ENCODE assay signal across 1 cellular context in genomic region chr16:1154887-1155331, GRCh38.
TF ChIP-seq lines count a peak whose summit lies in the region.

No MANE protein-coding gene starts in this region.

TF ChIP-seq in HCT116, 20 proteins besides CTCF, POLR2A, EP300 and RAD21 (continued from another document):
- TF ChIP-seq, protein P1, sequence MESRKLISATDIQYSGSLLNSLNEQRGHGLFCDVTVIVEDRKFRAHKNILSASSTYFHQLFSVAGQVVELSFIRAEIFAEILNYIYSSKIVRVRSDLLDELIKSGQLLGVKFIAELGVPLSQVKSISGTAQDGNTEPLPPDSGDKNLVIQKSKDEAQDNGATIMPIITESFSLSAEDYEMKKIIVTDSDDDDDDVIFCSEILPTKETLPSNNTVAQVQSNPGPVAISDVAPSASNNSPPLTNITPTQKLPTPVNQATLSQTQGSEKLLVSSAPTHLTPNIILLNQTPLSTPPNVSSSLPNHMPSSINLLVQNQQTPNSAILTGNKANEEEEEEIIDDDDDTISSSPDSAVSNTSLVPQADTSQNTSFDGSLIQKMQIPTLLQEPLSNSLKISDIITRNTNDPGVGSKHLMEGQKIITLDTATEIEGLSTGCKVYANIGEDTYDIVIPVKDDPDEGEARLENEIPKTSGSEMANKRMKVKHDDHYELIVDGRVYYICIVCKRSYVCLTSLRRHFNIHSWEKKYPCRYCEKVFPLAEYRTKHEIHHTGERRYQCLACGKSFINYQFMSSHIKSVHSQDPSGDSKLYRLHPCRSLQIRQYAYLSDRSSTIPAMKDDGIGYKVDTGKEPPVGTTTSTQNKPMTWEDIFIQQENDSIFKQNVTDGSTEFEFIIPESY (IDR thresholded peaks at IDR 0.05; ENCODE audit: extremely low read depth, insufficient replicate concordance, low read length) = no peak
